17 cellular contexts compared by ENCODE assay signal in genomic region chr14:105472496-105472991, GRCh38. TPM values are rescaled to one million over a fixed set of nuclear protein-coding genes. Genes with fewer than 3 reads are reported as not detected.
DNase-seq lines count a peak whose midpoint lies in the region; ATAC-seq and TF ChIP-seq lines count a peak whose summit lies in the region.
"Had no signal": no experiment of that assay in that cellular context is flagged by ENCODE, and none has a peak within 500 bp of the region (broad histone marks: within the 10 kb centered on the region; RNA-seq: fewer than 3 reads in every experiment).

No MANE protein-coding gene starts in this region.

- no peaks in the 10 kb centered on the region for H3K27me3 ChIP-seq in gastroesophageal sphincter
- no peaks in the 10 kb centered on the region for H3K27me3 ChIP-seq in neural cell (ENCODE audit: insufficient read depth, low read depth, low read length)
- peaks cover 0 to 49% (median 34%) of the 10 kb centered on the region in 7 donors for H3K27me3 ChIP-seq in spleen (replicated peaks in 1 of 7)
- H3K27me3 ChIP-seq: brain microvascular endothelial cell had no signal

- WGBS in gastroesophageal sphincter (ENCODE audit: low coverage in 1 of 2), 2 donors: 54% methylated on average over 7 of the region's 12 CpGs; no CpG with 5 or more reads in 1 of the 2 donors
- WGBS in spleen, 5 donors: 73 to 94% (median 79%) methylated on average over 10 to 12 of the region's 12 CpGs

- H3K9me2 ChIP-seq in neural cell (ENCODE audit: insufficient read depth, low read length): no peaks in the 10 kb centered on the region

- POLR2A ChIA-PET in RWPE1 (lab: Yijun Ruan, JAX; ENCODE audit: low non-redundant PET): no interaction called here

- DNase-seq in RWPE1 (ENCODE audit: low spot score) (no peak), NCI-H1105 treated with DMSO at 0.1 percent for 48 hours (lab: John Stamatoyannopoulos, UW) (no peak), spleen (no peak), hypothalamus (lab: John Stamatoyannopoulos, UW) (no peak)
- DNase-seq: activated CD4-positive, alpha-beta T cell treated with anti-CD3 and anti-CD28 coated beads for 36 hours; brain microvascular endothelial cell; DND-41; natural killer cell; NCI-H1436 treated with DMSO at 0.1 percent for 48 hours had no signal

- H3K36me3 ChIP-seq in gastroesophageal sphincter (peaks cover 0 to 28% of the 10 kb centered on the region in 2 donors), neural cell (ENCODE audit: insufficient read depth, low read length) (no peaks in the 10 kb centered on the region), spleen (peaks cover 0 to 38% (median 16%) of the 10 kb centered on the region in 6 donors)

- peaks cover 3 to 95% (median 62%) of the 10 kb centered on the region in 3 donors for H3K4me1 ChIP-seq in gastroesophageal sphincter
- H3K4me1 ChIP-seq in spleen: peaks cover 15 to 76% (median 44%) of the 10 kb centered on the region in 6 donors

- H4K20me1 ChIP-seq in neural cell (ENCODE audit: insufficient read depth): no peaks in the 10 kb centered on the region

- no peak for ATAC-seq in gastroesophageal sphincter
- ATAC-seq in HG02885 (IDR thresholded peaks at IDR 0.05; ENCODE audit: poor library complexity, unreplicated experiment): no peak
- ATAC-seq: activated CD4-positive, alpha-beta T cell treated with anti-CD3 and anti-CD28 coated beads for 36 hours; esophagus mucosa; GM23338; natural killer cell had no signal

- intact Hi-C loops in spleen (cut with DNase I; ENCODE audit: low total_unique reads): no loop called here

- H3K9me3 ChIP-seq in gastroesophageal sphincter: no peaks in the 10 kb centered on the region
- H3K9me3 ChIP-seq in neural cell (ENCODE audit: low read length): no peaks in the 10 kb centered on the region
- H3K9me3 ChIP-seq in spleen: no peaks in the 10 kb centered on the region
- H3K9me3 ChIP-seq: SJSA1 had no signal

- no peak overlapping the region for H3K4me2 ChIP-seq in neural cell (ENCODE audit: low read length)
- H3K4me2 ChIP-seq: smooth muscle cell had no signal

- TF ChIP-seq EP300 in gastroesophageal sphincter (IDR thresholded peaks at IDR 0.05): no peak
- no peak for TF ChIP-seq EP300 in neural cell (conservative IDR thresholded peaks at IDR 0.05; ENCODE audit: poor library complexity, severe bottlenecking)

- peaks cover 28% of the 10 kb centered on the region for H3K79me2 ChIP-seq in neural cell (replicated peaks; ENCODE audit: insufficient read depth, low read length)

- H3K4me3 ChIP-seq in gastroesophageal sphincter: no peak overlapping the region
- no peak overlapping the region for H3K4me3 ChIP-seq in neural cell (ENCODE audit: low read length)
- H3K4me3 ChIP-seq in spleen: no peak overlapping the region
- H3K4me3 ChIP-seq: GM23338, SJSA1, smooth muscle cell had no signal

- peak overlapping the region; percentile 17 for H3K9ac ChIP-seq in neural cell (ENCODE audit: low read length)

- TF ChIP-seq CTCF in 22Rv1 (IDR thresholded peaks at IDR 0.05) (no peak), RWPE1 (conservative IDR thresholded peaks at IDR 0.05; ENCODE audit: low read depth) (peak; percentile 12; the same call in 1 of the 2 replicates), gastroesophageal sphincter (IDR thresholded peaks at IDR 0.05) (peak in 1 of 4 experiments; percentile 34), neural cell (IDR thresholded peaks at IDR 0.05; ENCODE audit: poor library complexity, severe bottlenecking) (no peak), spleen (IDR thresholded peaks at IDR 0.05 in 8 of 11, conservative IDR thresholded peaks at IDR 0.05 in 3 of 11) (no peak)

- TF ChIP-seq POLR2A in gastroesophageal sphincter (IDR thresholded peaks at IDR 0.05): no peak
- TF ChIP-seq POLR2A in spleen (IDR thresholded peaks at IDR 0.05): no peak

- CTCF ChIA-PET in RWPE1 (lab: Yijun Ruan, JAX): interaction anchor here (0.6 to 2.8 kb wide), 5 partner anchors 8 to 401 kb away, joined by 4 to 19 read pairs (median 5); no protein-coding TSS in a partner anchor

- H3F3A ChIP-seq in neural cell (ENCODE audit: insufficient read depth, low read length, poor library complexity, severe bottlenecking): no peaks in the 10 kb centered on the region

- H2AFZ ChIP-seq in neural cell (ENCODE audit: low read depth, low read length): no peak overlapping the region
- H2AFZ ChIP-seq: GM23338 had no signal

- H3K27ac ChIP-seq in 22Rv1 (peak overlapping the region; percentile 95), RWPE1 (peak overlapping the region; percentile 100), gastroesophageal sphincter (peak overlapping the region; percentile 19 to 99 (median 94)), neural cell (ENCODE audit: low read length) (no peak overlapping the region), spleen (no peak overlapping the region)
- H3K27ac ChIP-seq: brain microvascular endothelial cell, SJSA1 had no signal

- no peak for TF ChIP-seq RAD21 in neural cell (conservative IDR thresholded peaks at IDR 0.05)

TF ChIP-seq in neural cell, 6 proteins besides CTCF, POLR2A, EP300 and RAD21:
- TF ChIP-seq, protein P1, sequence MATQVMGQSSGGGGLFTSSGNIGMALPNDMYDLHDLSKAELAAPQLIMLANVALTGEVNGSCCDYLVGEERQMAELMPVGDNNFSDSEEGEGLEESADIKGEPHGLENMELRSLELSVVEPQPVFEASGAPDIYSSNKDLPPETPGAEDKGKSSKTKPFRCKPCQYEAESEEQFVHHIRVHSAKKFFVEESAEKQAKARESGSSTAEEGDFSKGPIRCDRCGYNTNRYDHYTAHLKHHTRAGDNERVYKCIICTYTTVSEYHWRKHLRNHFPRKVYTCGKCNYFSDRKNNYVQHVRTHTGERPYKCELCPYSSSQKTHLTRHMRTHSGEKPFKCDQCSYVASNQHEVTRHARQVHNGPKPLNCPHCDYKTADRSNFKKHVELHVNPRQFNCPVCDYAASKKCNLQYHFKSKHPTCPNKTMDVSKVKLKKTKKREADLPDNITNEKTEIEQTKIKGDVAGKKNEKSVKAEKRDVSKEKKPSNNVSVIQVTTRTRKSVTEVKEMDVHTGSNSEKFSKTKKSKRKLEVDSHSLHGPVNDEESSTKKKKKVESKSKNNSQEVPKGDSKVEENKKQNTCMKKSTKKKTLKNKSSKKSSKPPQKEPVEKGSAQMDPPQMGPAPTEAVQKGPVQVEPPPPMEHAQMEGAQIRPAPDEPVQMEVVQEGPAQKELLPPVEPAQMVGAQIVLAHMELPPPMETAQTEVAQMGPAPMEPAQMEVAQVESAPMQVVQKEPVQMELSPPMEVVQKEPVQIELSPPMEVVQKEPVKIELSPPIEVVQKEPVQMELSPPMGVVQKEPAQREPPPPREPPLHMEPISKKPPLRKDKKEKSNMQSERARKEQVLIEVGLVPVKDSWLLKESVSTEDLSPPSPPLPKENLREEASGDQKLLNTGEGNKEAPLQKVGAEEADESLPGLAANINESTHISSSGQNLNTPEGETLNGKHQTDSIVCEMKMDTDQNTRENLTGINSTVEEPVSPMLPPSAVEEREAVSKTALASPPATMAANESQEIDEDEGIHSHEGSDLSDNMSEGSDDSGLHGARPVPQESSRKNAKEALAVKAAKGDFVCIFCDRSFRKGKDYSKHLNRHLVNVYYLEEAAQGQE (IDR thresholded peaks at IDR 0.05; ENCODE audit: borderline replicate concordance): no peak
- TF ChIP-seq EZH2 (IDR thresholded peaks at IDR 0.05; ENCODE audit: borderline replicate concordance, insufficient read depth, low read length, poor library complexity, severe bottlenecking): no peak
- TF ChIP-seq TAF1 (IDR thresholded peaks at IDR 0.05; ENCODE audit: low read depth): no peak
- TF ChIP-seq MXI1 (conservative IDR thresholded peaks at IDR 0.05; ENCODE audit: poor library complexity, severe bottlenecking): no peak
- no peak for TF ChIP-seq SMC3 (conservative IDR thresholded peaks at IDR 0.05; ENCODE audit: poor library complexity)
- TF ChIP-seq POLR2AphosphoS5 (IDR thresholded peaks at IDR 0.05): no peak

RNA-seq across cellular contexts. Expression of gene CRIP2, which starts 2.1 kb away (rescaled TPM):
- total RNA-seq in gastroesophageal sphincter (100 to 1,000 TPM; 165 to 518 (median 343) TPM), spleen (100 to 1,000 TPM in 4 of 7 donors, 10 to 100 TPM in 3; 68.6 to 138 (median 100) TPM)
- polyA plus RNA-seq in neural cell (214 and 258 TPM in 2 replicates), spleen (100 to 1,000 TPM in 2 of 3 donors, 10 to 100 TPM in 1; 97.7 to 181 (median 123) TPM)
- 85.4 and 87.6 TPM in 2 replicates for polyA minus RNA-seq in neural cell

RNA-seq across cellular contexts. Expression of gene CRIP1, which starts 14.1 kb away (rescaled TPM):
- 10 to 100 TPM; 11.2 to 57.9 (median 34.2) TPM for total RNA-seq in gastroesophageal sphincter
- polyA plus RNA-seq in neural cell: 0.58 and 0.82 TPM in 2 replicates
- polyA minus RNA-seq in neural cell: 1.2 TPM in 1 of 2 replicates, not detected in the other
- total RNA-seq in spleen: 10 to 100 TPM; 20.5 to 82.8 (median 62.8) TPM
- polyA plus RNA-seq in spleen: 100 to 1,000 TPM; 163 to 349 (median 192) TPM

RNA-seq across cellular contexts. Expression of gene TEDC1, which starts 18.5 kb away (rescaled TPM):
- 1 to 10 TPM; 4.6 to 7.9 (median 5.4) TPM for total RNA-seq in gastroesophageal sphincter
- polyA plus RNA-seq in neural cell: 18.9 and 28.1 TPM in 2 replicates
- 9.3 and 12.7 TPM in 2 replicates for polyA minus RNA-seq in neural cell
- 10 to 100 TPM in 4 of 7 donors, 1 to 10 TPM in 3; 5.3 to 17.7 (median 10.8) TPM for total RNA-seq in spleen
- 10 to 100 TPM; 18.4 to 31.5 (median 27.1) TPM for polyA plus RNA-seq in spleen

RNA-seq across cellular contexts. Expression of gene MTA1, which starts 52.9 kb away (rescaled TPM):
- 10 to 100 TPM; 48.0 to 83.5 (median 58.7) TPM for total RNA-seq in gastroesophageal sphincter
- polyA plus RNA-seq in neural cell: 94.0 and 101 TPM in 2 replicates
- 80.9 and 90.3 TPM in 2 replicates for polyA minus RNA-seq in neural cell
- 100 to 1,000 TPM in 3 of 7 donors, 10 to 100 TPM in 4; 63.7 to 128 (median 82.6) TPM for total RNA-seq in spleen
- polyA plus RNA-seq in spleen: 10 to 100 TPM; 33.0 to 83.1 (median 52.6) TPM

RNA-seq across cellular contexts. Expression of gene TMEM121, which starts 53.8 kb away (rescaled TPM):
- total RNA-seq in gastroesophageal sphincter (1 to 10 TPM; 3.9 to 6.7 (median 5.2) TPM), spleen (10 to 100 TPM in 1 of 7 donors, 1 to 10 TPM in 6; 3.4 to 10.4 (median 4.6) TPM)
- polyA plus RNA-seq in neural cell (19.5 and 26.6 TPM in 2 replicates), spleen (1 to 10 TPM; 3.3 to 6.0 (median 3.6) TPM)
- 21.2 and 26.3 TPM in 2 replicates for polyA minus RNA-seq in neural cell

Comparison
In these comparisons a context has a peak if more than half of its experiments do, and no peak if none do; other contexts are left out.
1. H3K27ac ChIP-seq: peak in 22Rv1 (single experiment), RWPE1 (single experiment) and gastroesophageal sphincter (4 of 4); none in neural cell (single experiment) and spleen (0 of 8).